ENCODE assay signal across 8 cellular contexts in genomic region chr3:31533169-31533870, GRCh38. TPM values are rescaled to one million over a fixed set of nuclear protein-coding genes. Genes with fewer than 3 reads are reported as not detected.
DNase-seq lines count a peak whose midpoint lies in the region; ATAC-seq and TF ChIP-seq lines count a peak whose summit lies in the region.

No MANE protein-coding gene starts in this region.

- DNase-seq in AG04449 (ENCODE audit: low read depth, low spot score) (no peak), T-helper 22 cell (ENCODE audit: low read depth) (peak; percentile 39), immature natural killer cell (peak; percentile 61 to 69 (median 66)), H4 (ENCODE audit: low spot score) (no peak)
- DNase-seq in stimulated activated CD4-positive, alpha-beta T cell treated with anti-CD3 and anti-CD28 coated beads, Interleukin-12 subunit alpha, Interleukin-12 subunit beta, amount 100 ng/mL, for 4 hours, result peak; percentile 55

- H3K4me1 Mint-ChIP-seq in brain (peaks cover 42% of the 10 kb centered on the region), immature natural killer cell (peaks cover 45 to 54% of the 10 kb centered on the region in 2 donors)

- TF ChIP-seq CTCF in AG04449 (IDR thresholded peaks at IDR 0.05; ENCODE audit: insufficient read depth, low read length, missing control alignments), result peak; percentile 26
- no peak for TF ChIP-seq CTCF in brain (conservative IDR thresholded peaks at IDR 0.05)

- ATAC-seq in GM19025 (IDR thresholded peaks at IDR 0.05; ENCODE audit: low read depth, unreplicated experiment) (peak; percentile 1), HG03354 (IDR thresholded peaks at IDR 0.05; ENCODE audit: poor library complexity, severe bottlenecking, unreplicated experiment) (peak; percentile 13)

- POLR2A ChIA-PET in AG04449 (lab: Yijun Ruan, JAX), result interaction anchor here (0.5 to 1.3 kb wide), 4 partner anchors 7 to 368 kb away, joined by 3 to 7 read pairs (median 4); no protein-coding TSS in a partner anchor

- CTCF ChIA-PET in AG04449 (lab: Yijun Ruan, JAX), result interaction anchor here (0.8 to 2.4 kb wide), 4 partner anchors 12 to 26 kb away, joined by 3 to 14 read pairs (median 4); no protein-coding TSS in a partner anchor

- H3K9me3 Mint-ChIP-seq in brain, result peaks cover 0 to 6% (median 4%) of the 10 kb centered on the region in 5 experiments
- no peaks in the 10 kb centered on the region for H3K9me3 Mint-ChIP-seq in immature natural killer cell

- H3K27ac Mint-ChIP-seq in brain (peak overlapping the region; percentile 95 to 98 (median 96)), immature natural killer cell (peak overlapping the region; percentile 93 to 99 (median 95))

- H3K27me3 Mint-ChIP-seq in brain (peaks cover 17% of the 10 kb centered on the region), immature natural killer cell (ENCODE audit: low read depth in 3 of 3) (peaks cover 11 to 20% (median 20%) of the 10 kb centered on the region in 3 donors)

- H3K4me3 ChIP-seq in AG04449 (ENCODE audit: low read depth, low read length), result peak overlapping the region; percentile 79

- peak overlapping the region in 2 of 5 experiments; percentile 97 to 99 for H3K4me3 Mint-ChIP-seq in brain
- H3K4me3 Mint-ChIP-seq in immature natural killer cell, result peak overlapping the region; percentile 96 to 99 (median 98)

- H3K36me3 Mint-ChIP-seq in brain (peaks cover 21% of the 10 kb centered on the region), immature natural killer cell (no peaks in the 10 kb centered on the region)

RNA-seq across cellular contexts. Expression of gene STT3B, which starts 0.6 kb away (rescaled TPM):
- polyA plus RNA-seq in brain (ENCODE audit: insufficient read depth, low read depth, low replicate concordance), result 24.3 TPM
- 100 to 1,000 TPM in 2 of 3 donors, 10 to 100 TPM in 1; 66.3 to 132 (median 105) TPM for polyA plus RNA-seq in immature natural killer cell
- 102 and 113 TPM in 2 replicates for total RNA-seq in H4 (2014; rRNA removed; shearing (Covaris generic))

Comparison
In these comparisons a context has a peak if more than half of its experiments do, and no peak if none do; other contexts are left out.
1. DNase-seq: peak in T-helper 22 cell (single experiment), immature natural killer cell (3 of 3) and stimulated activated CD4-positive, alpha-beta T cell treated with anti-CD3 and anti-CD28 coated beads, Interleukin-12 subunit alpha, Interleukin-12 subunit beta, amount 100 ng/mL, for 4 hours (single experiment); none in AG04449 (single experiment) and H4 (single experiment).